25 cellular contexts compared by ENCODE assay signal in genomic region chr10:73119952-73120351, GRCh38. TPM values are rescaled to one million over a fixed set of nuclear protein-coding genes. Genes with fewer than 3 reads are reported as not detected.
DNase-seq lines count a peak whose midpoint lies in the region; ATAC-seq, FAIRE-seq and TF ChIP-seq lines count a peak whose summit lies in the region.
"Had no signal": no experiment of that assay in that cellular context is flagged by ENCODE, and none has a peak within 500 bp of the region (broad histone marks: within the 10 kb centered on the region; RNA-seq: fewer than 3 reads in every experiment).

No MANE protein-coding gene starts in this region.

- BruUV-seq in PC-3 (replicated peaks; lab: Mats Ljungman, UMichigan) = TSS peak; percentile 1
- BruUV-seq in HepG2 (replicated peaks; lab: Mats Ljungman, UMichigan) = no TSS peak

- H3K9me3 Mint-ChIP-seq in stimulated activated effector memory CD8-positive, alpha-beta T cell treated with anti-CD3 and anti-CD28 coated beads, Interleukin-12 subunit alpha, Interleukin-12 subunit beta, amount 100 ng/mL, for 72 hours = no peaks in the 10 kb centered on the region
- no peaks in the 10 kb centered on the region for H3K9me3 Mint-ChIP-seq in naive thymus-derived CD4-positive, alpha-beta T cell
- H3K9me3 Mint-ChIP-seq: CD14-positive monocyte had no signal

- peak overlapping the region; percentile 11 for H3K27ac Mint-ChIP-seq in stimulated activated effector memory CD8-positive, alpha-beta T cell treated with anti-CD3 and anti-CD28 coated beads, Interleukin-12 subunit alpha, Interleukin-12 subunit beta, amount 100 ng/mL, for 72 hours
- H3K27ac Mint-ChIP-seq in naive thymus-derived CD4-positive, alpha-beta T cell = no peak overlapping the region
- H3K27ac Mint-ChIP-seq: B cell had no signal

- H3K4me1 ChIP-seq in BLaER1 (peaks cover 52% of the 10 kb centered on the region), PC-3 (ENCODE audit: insufficient read depth, low read length) (peaks cover 49% of the 10 kb centered on the region), HepG2 (ENCODE audit: insufficient read depth, low read length) (peaks cover 52% of the 10 kb centered on the region), small intestine (ENCODE audit: control insufficient read depth in 2 of 2, insufficient read depth in 1 of 2, low read depth in 1 of 2, low read length in 1 of 2) (no peaks in the 10 kb centered on the region)
- H3K4me1 ChIP-seq in naive thymus-derived CD4-positive, alpha-beta T cell (ENCODE audit: control insufficient read depth in 2 of 2, insufficient read depth in 2 of 2, low read length in 2 of 2) = no peaks in the 10 kb centered on the region

- H3K27me3 ChIP-seq in BLaER1 (no peaks in the 10 kb centered on the region), PC-3 (ENCODE audit: low read length) (no peaks in the 10 kb centered on the region), HepG2 (ENCODE audit: control insufficient read depth in 1 of 2, insufficient read depth in 2 of 2, low read length in 2 of 2) (no peaks in the 10 kb centered on the region), small intestine (ENCODE audit: control insufficient read depth in 2 of 2, insufficient read depth in 2 of 2, low read length in 2 of 2) (no peaks in the 10 kb centered on the region)
- H3K27me3 ChIP-seq in naive thymus-derived CD4-positive, alpha-beta T cell (ENCODE audit: control insufficient read depth in 2 of 2, insufficient read depth in 2 of 2, low read length in 2 of 2) = no peaks in the 10 kb centered on the region

- H3K27ac ChIP-seq in BLaER1 (peak overlapping the region; percentile 86; the same call in 1 of the 2 replicates), PC-3 (ENCODE audit: low read length) (0 out of 2 replicates have a peak overlapping the region, but pooled peaks have one; percentile 0), HepG2 (ENCODE audit: extremely low read length, insufficient read depth, low read length) (peak overlapping the region; percentile 31), small intestine (ENCODE audit: low read depth in 1 of 2, low read length in 1 of 2) (no peak overlapping the region)
- no peak overlapping the region for H3K27ac ChIP-seq in naive thymus-derived CD4-positive, alpha-beta T cell (ENCODE audit: low read depth, low read length)
- H3K27ac ChIP-seq: RWPE1 had no signal

- H3K9ac ChIP-seq in BLaER1 = no peak overlapping the region
- no peak overlapping the region for H3K9ac ChIP-seq in PC-3 (ENCODE audit: low read length)
- H3K9ac ChIP-seq in HepG2 (ENCODE audit: insufficient read depth, low read depth, low read length) = no peak overlapping the region

- H2AFZ ChIP-seq in PC-3 (ENCODE audit: low read length) = no peak overlapping the region
- no peak overlapping the region for H2AFZ ChIP-seq in HepG2 (ENCODE audit: low read length)

- TF ChIP-seq EP300 in HepG2 (IDR thresholded peaks at IDR 0.05; ENCODE audit: low read depth in 2 of 2, low read length in 2 of 2) (no peak), HepG2 (CRISPR knock-in tag; IDR thresholded peaks at IDR 0.05; ENCODE audit: borderline replicate concordance) (no peak)

- CTCF ChIA-PET in PC-3 (lab: Charles Lee) = no interaction called here
- CTCF ChIA-PET in HepG2 (lab: Yijun Ruan, JAX; ENCODE audit: low intra/inter-chr PET ratio, low total read pairs) = no interaction called here
- CTCF ChIA-PET in naive thymus-derived CD4-positive, alpha-beta T cell (lab: Charles Lee) = no interaction called here

- ATAC-seq in PC-3 = no peak
- peak; percentile 75 for ATAC-seq in HepG2
- ATAC-seq in stimulated activated effector memory CD8-positive, alpha-beta T cell treated with anti-CD3 and anti-CD28 coated beads, Interleukin-12 subunit alpha, Interleukin-12 subunit beta, amount 100 ng/mL, for 72 hours = no peak
- no peak for ATAC-seq in naive thymus-derived CD4-positive, alpha-beta T cell
- ATAC-seq: HCT116, Panc1 had no signal

- H3K36me3 Mint-ChIP-seq in stimulated activated effector memory CD8-positive, alpha-beta T cell treated with anti-CD3 and anti-CD28 coated beads, Interleukin-12 subunit alpha, Interleukin-12 subunit beta, amount 100 ng/mL, for 72 hours = peaks cover 24% of the 10 kb centered on the region
- peaks cover 0 to 16% (median 3%) of the 10 kb centered on the region in 5 donors for H3K36me3 Mint-ChIP-seq in naive thymus-derived CD4-positive, alpha-beta T cell

- no peak for TF ChIP-seq CTCF in PC-3 (conservative IDR thresholded peaks at IDR 0.05; ENCODE audit: low read depth, low read length)
- TF ChIP-seq CTCF in HepG2 (CRISPR knock-in tag; IDR thresholded peaks at IDR 0.05) = no peak

- FAIRE-seq in HepG2 (lab: Jason Lieb, UNC) (no peak), small intestine (lab: Jason Lieb, UNC) (no peak)
- FAIRE-seq: GM12892 had no signal

- no peaks in the 10 kb centered on the region for H3K9me2 ChIP-seq in PC-3 (replicated peaks; ENCODE audit: low read length)

- no peaks in the 10 kb centered on the region for H3K4me1 Mint-ChIP-seq in stimulated activated effector memory CD8-positive, alpha-beta T cell treated with anti-CD3 and anti-CD28 coated beads, Interleukin-12 subunit alpha, Interleukin-12 subunit beta, amount 100 ng/mL, for 72 hours
- H3K4me1 Mint-ChIP-seq in naive thymus-derived CD4-positive, alpha-beta T cell = peaks cover 0 to 5% (median 0%) of the 10 kb centered on the region in 7 donors
- H3K4me1 Mint-ChIP-seq: CD14-positive monocyte had no signal

- POLR2A ChIA-PET in PC-3 (lab: Charles Lee; ENCODE audit: unreplicated experiment) (no interaction called here), HepG2 (lab: Yijun Ruan, JAX) (interaction anchor here (0.6 to 2.5 kb wide), 2 partner anchors 12 to 24 kb away, joined by 3 to 12 read pairs; partner anchors contain the start of gene P4HA1)
- POLR2A ChIA-PET in naive thymus-derived CD4-positive, alpha-beta T cell (lab: Charles Lee) = interaction anchor here (1.4 kb wide), 1 partner anchor 10 kb away, joined by 9 read pairs; the partner anchor contains the start of gene NUDT13

- no peak for TF ChIP-seq RAD21 in HepG2 (CRISPR knock-in tag; IDR thresholded peaks at IDR 0.05)

- DNase-seq in PC-3 = no peak
- DNase-seq in HepG2 (ENCODE audit: low spot score) = no peak
- no peak for DNase-seq in stimulated activated effector memory CD8-positive, alpha-beta T cell treated with anti-CD3 and anti-CD28 coated beads, Interleukin-12 subunit alpha, Interleukin-12 subunit beta, amount 100 ng/mL, for 72 hours (ENCODE audit: low spot score in 2 of 2)
- no peak for DNase-seq in naive thymus-derived CD4-positive, alpha-beta T cell
- no peak for DNase-seq in NCI-H1694 (lab: John Stamatoyannopoulos, UW)
- no peak for DNase-seq in small intestine
- DNase-seq: Calu3, DMS79 treated with DMSO at 0.1 percent for 48 hours, GF-D8, Karpas-422, NCI-H1092 treated with DMSO at 0.1 percent for 48 hours, NCI-H1436 treated with DMSO at 0.1 percent for 48 hours, NCI-H1930, NCI-H2107, NCI-H446, NCI-H524 treated with DMSO at 0.1 percent for 48 hours, NCI-H774, SHP77 had no signal

- H3K4me3 Mint-ChIP-seq in stimulated activated effector memory CD8-positive, alpha-beta T cell treated with anti-CD3 and anti-CD28 coated beads, Interleukin-12 subunit alpha, Interleukin-12 subunit beta, amount 100 ng/mL, for 72 hours = no peak overlapping the region
- H3K4me3 Mint-ChIP-seq in naive thymus-derived CD4-positive, alpha-beta T cell = no peak overlapping the region
- H3K4me3 Mint-ChIP-seq: B cell, CD14-positive monocyte had no signal

- intact Hi-C loops in PC-3 (cut with micrococcal nuclease) (no loop called here), HepG2 (cut with micrococcal nuclease; ENCODE audit: unreplicated experiment) (no loop called here)
- intact Hi-C loops in naive thymus-derived CD4-positive, alpha-beta T cell (cut with micrococcal nuclease) = no loop called here

- in situ Hi-C loops in HepG2 (cut with HindIII; ENCODE audit: extremely low pct_ligation_motif_present, low pct_unique_long_range_greater_than_20kb) = no loop called here

- 0 out of 2 replicates have a peak overlapping the region, but pooled peaks have one; percentile 87 for H3K4me2 ChIP-seq in BLaER1
- H3K4me2 ChIP-seq in PC-3 (ENCODE audit: low read length) = no peak overlapping the region
- no peak overlapping the region for H3K4me2 ChIP-seq in HepG2 (ENCODE audit: low read depth, low read length)

- 20% methylated on average over 3 of the region's 4 CpGs for WGBS in HepG2 (ENCODE audit: low lambda C conversion rate)
- WGBS in small intestine, 3 donors = 89 to 95% (median 95%) methylated on average over 4 of the region's 4 CpGs

- peaks cover 6% of the 10 kb centered on the region for H3F3A ChIP-seq in PC-3 (ENCODE audit: low read length, unreplicated experiment)

- TF ChIP-seq POLR2A in HepG2 (IDR thresholded peaks at IDR 0.05; ENCODE audit: insufficient read depth in 1 of 2, low read depth in 2 of 2, low read length in 2 of 2) = no peak

- no peaks in the 10 kb centered on the region for H3K9me3 ChIP-seq in BLaER1
- no peaks in the 10 kb centered on the region for H3K9me3 ChIP-seq in PC-3 (ENCODE audit: low read length)
- no peaks in the 10 kb centered on the region for H3K9me3 ChIP-seq in HepG2 (ENCODE audit: low read length)
- no peaks in the 10 kb centered on the region for H3K9me3 ChIP-seq in naive thymus-derived CD4-positive, alpha-beta T cell (ENCODE audit: control insufficient read depth in 2 of 3, low read length in 3 of 3)
- no peaks in the 10 kb centered on the region for H3K9me3 ChIP-seq in small intestine (ENCODE audit: control insufficient read depth, low read depth)

- H3K4me3 ChIP-seq in BLaER1 = no peak overlapping the region
- H3K4me3 ChIP-seq in PC-3 (ENCODE audit: low read length) = no peak overlapping the region
- H3K4me3 ChIP-seq in HepG2 (replicated peaks in 1 of 3; ENCODE audit: insufficient read depth in 1 of 3, low read depth in 2 of 3, low read length in 3 of 3) = no peak overlapping the region
- H3K4me3 ChIP-seq in naive thymus-derived CD4-positive, alpha-beta T cell (ENCODE audit: low read length) = no peak overlapping the region
- H3K4me3 ChIP-seq in small intestine (ENCODE audit: low read depth in 1 of 2, low read length in 2 of 2) = no peak overlapping the region

- no peaks in the 10 kb centered on the region for H3K27me3 Mint-ChIP-seq in naive thymus-derived CD4-positive, alpha-beta T cell
- H3K27me3 Mint-ChIP-seq: B cell had no signal

- no peaks in the 10 kb centered on the region for H4K20me1 ChIP-seq in BLaER1
- no peaks in the 10 kb centered on the region for H4K20me1 ChIP-seq in PC-3 (ENCODE audit: low read length)
- no peaks in the 10 kb centered on the region for H4K20me1 ChIP-seq in HepG2 (ENCODE audit: insufficient read depth, low read length)

- H3K36me3 ChIP-seq in BLaER1 (peaks cover 45% of the 10 kb centered on the region), PC-3 (ENCODE audit: low read depth, low read length) (peaks cover 10% of the 10 kb centered on the region; the same call in 1 of the 2 replicates), HepG2 (replicated peaks in 1 of 2; ENCODE audit: control insufficient read depth in 1 of 2, insufficient read depth in 2 of 2, low read length in 2 of 2) (peaks cover 3 to 10% of the 10 kb centered on the region in 2 experiments), small intestine (ENCODE audit: control insufficient read depth in 2 of 2, insufficient read depth in 2 of 2, low read length in 2 of 2) (peaks cover 2 to 5% of the 10 kb centered on the region in 2 donors)
- H3K36me3 ChIP-seq in naive thymus-derived CD4-positive, alpha-beta T cell (ENCODE audit: control insufficient read depth in 2 of 3, insufficient read depth in 3 of 3, low read length in 3 of 3) = peaks cover 0 to 10% (median 0%) of the 10 kb centered on the region in 3 experiments

- H3K79me2 ChIP-seq in PC-3 (ENCODE audit: low read length) = no peaks in the 10 kb centered on the region
- no peaks in the 10 kb centered on the region for H3K79me2 ChIP-seq in HepG2 (ENCODE audit: insufficient read depth, low read length)

RNA-seq across cellular contexts. Expression of gene NUDT13, which starts 9.7 kb away (rescaled TPM):
- 1.1 and 1.8 TPM in 2 replicates for total RNA-seq in PC-3 (2014; rRNA removed)
- 2.5 and 4.2 TPM in 2 replicates for total RNA-seq in HepG2 (2016; rRNA removed; fragmentation: Illumina TruSeq; extraction: Trizol)
- 0.62 and 0.71 TPM in 2 replicates for total RNA-seq in HepG2 (2016; cell fraction: cytosol; rRNA removed; fragmentation: Illumina TruSeq; extraction: Trizol; ENCODE audit: low read depth)
- total RNA-seq in HepG2 (2016; cell fraction: insoluble cytoplasmic fraction; rRNA removed; fragmentation: Illumina TruSeq; extraction: Trizol) = 2.6 and 3.4 TPM in 2 replicates
- 1.4 and 1.7 TPM in 2 replicates for total RNA-seq in HepG2 (2016; cell fraction: membrane; rRNA removed; fragmentation: Illumina TruSeq; extraction: Trizol)
- total RNA-seq in HepG2 (2016; cell fraction: nucleus; rRNA removed; fragmentation: Illumina TruSeq; extraction: Trizol) = 4.1 and 5.2 TPM in 2 replicates
- polyA plus RNA-seq in HepG2 (2011; rRNA removed) = 5.0 and 6.5 TPM in 2 replicates
- 2.8 and 3.1 TPM in 2 replicates for polyA plus RNA-seq in HepG2 (2011; cell fraction: cytosol; rRNA removed)
- 8.1 and 8.8 TPM in 2 replicates for polyA plus RNA-seq in HepG2 (2011; cell fraction: nucleus; rRNA removed)
- polyA plus RNA-seq in HepG2 (2012) = 3.6 and 5.2 TPM in 2 replicates
- polyA plus RNA-seq in HepG2 (2016; cell fraction: cytosol; fragmentation: Illumina TruSeq; extraction: Trizol; ENCODE audit: low read depth) = 0.85 and 1.0 TPM in 2 replicates
- polyA plus RNA-seq in HepG2 (2016; cell fraction: insoluble cytoplasmic fraction; fragmentation: Illumina TruSeq; extraction: Trizol; ENCODE audit: low read depth) = 3.0 and 4.1 TPM in 2 replicates
- polyA plus RNA-seq in HepG2 (2016; cell fraction: membrane; fragmentation: Illumina TruSeq; extraction: Trizol; ENCODE audit: low read depth) = 1.5 and 1.7 TPM in 2 replicates
- polyA plus RNA-seq in HepG2 (2016; cell fraction: nucleus; fragmentation: Illumina TruSeq; extraction: Trizol; ENCODE audit: insufficient read depth, low read depth) = 8.3 and 9.2 TPM in 2 replicates
- 1.9 and 2.1 TPM in 2 replicates for polyA minus RNA-seq in HepG2 (2011; rRNA and poly(A)+ RNA removed; ENCODE audit: low replicate concordance)
- polyA minus RNA-seq in HepG2 (2011; cell fraction: cytosol; rRNA and poly(A)+ RNA removed) = 1.4 and 1.5 TPM in 2 replicates
- polyA minus RNA-seq in HepG2 (2011; cell fraction: nucleus; rRNA and poly(A)+ RNA removed) = 4.6 and 4.8 TPM in 2 replicates
- total RNA-seq in naive thymus-derived CD4-positive, alpha-beta T cell = 1 to 10 TPM; 1.2 to 3.5 (median 1.5) TPM
- 1 to 10 TPM; 1.3 to 1.5 TPM for polyA plus RNA-seq in naive thymus-derived CD4-positive, alpha-beta T cell
- 1 to 10 TPM; 1.9 to 2.4 (median 2.0) TPM for polyA plus RNA-seq in small intestine

RNA-seq across cellular contexts. Expression of gene P4HA1, which starts 23.3 kb away (rescaled TPM):
- total RNA-seq in PC-3 (2014; rRNA removed) = 164 and 181 TPM in 2 replicates
- 39.0 and 63.1 TPM in 2 replicates for total RNA-seq in HepG2 (2016; rRNA removed; fragmentation: Illumina TruSeq; extraction: Trizol)
- 11.3 TPM in 2 replicates for total RNA-seq in HepG2 (2016; cell fraction: cytosol; rRNA removed; fragmentation: Illumina TruSeq; extraction: Trizol; ENCODE audit: low read depth)
- total RNA-seq in HepG2 (2016; cell fraction: insoluble cytoplasmic fraction; rRNA removed; fragmentation: Illumina TruSeq; extraction: Trizol) = 39.0 and 64.4 TPM in 2 replicates
- total RNA-seq in HepG2 (2016; cell fraction: membrane; rRNA removed; fragmentation: Illumina TruSeq; extraction: Trizol) = 21.6 and 25.4 TPM in 2 replicates
- 64.0 and 71.0 TPM in 2 replicates for total RNA-seq in HepG2 (2016; cell fraction: nucleus; rRNA removed; fragmentation: Illumina TruSeq; extraction: Trizol)
- polyA plus RNA-seq in HepG2 (2011; rRNA removed) = 137 and 196 TPM in 2 replicates
- polyA plus RNA-seq in HepG2 (2011; cell fraction: cytosol; rRNA removed) = 76.6 and 126 TPM in 2 replicates
- 43.9 and 52.6 TPM in 2 replicates for polyA plus RNA-seq in HepG2 (2011; cell fraction: nucleus; rRNA removed)
- 219 and 241 TPM in 2 replicates for polyA plus RNA-seq in HepG2 (2012)
- polyA plus RNA-seq in HepG2 (2016; cell fraction: cytosol; fragmentation: Illumina TruSeq; extraction: Trizol; ENCODE audit: low read depth) = 5.6 and 5.7 TPM in 2 replicates
- polyA plus RNA-seq in HepG2 (2016; cell fraction: insoluble cytoplasmic fraction; fragmentation: Illumina TruSeq; extraction: Trizol; ENCODE audit: low read depth) = 28.0 TPM in 2 replicates
- 11.2 and 11.8 TPM in 2 replicates for polyA plus RNA-seq in HepG2 (2016; cell fraction: membrane; fragmentation: Illumina TruSeq; extraction: Trizol; ENCODE audit: low read depth)
- polyA plus RNA-seq in HepG2 (2016; cell fraction: nucleus; fragmentation: Illumina TruSeq; extraction: Trizol; ENCODE audit: insufficient read depth, low read depth) = 59.1 and 61.8 TPM in 2 replicates
- polyA minus RNA-seq in HepG2 (2011; rRNA and poly(A)+ RNA removed; ENCODE audit: low replicate concordance) = 7.7 and 38.5 TPM in 2 replicates
- polyA minus RNA-seq in HepG2 (2011; cell fraction: cytosol; rRNA and poly(A)+ RNA removed) = 92.9 and 99.9 TPM in 2 replicates
- 169 and 183 TPM in 2 replicates for polyA minus RNA-seq in HepG2 (2011; cell fraction: nucleus; rRNA and poly(A)+ RNA removed)
- 10 to 100 TPM; 10.5 to 74.7 (median 14.7) TPM for total RNA-seq in naive thymus-derived CD4-positive, alpha-beta T cell
- polyA plus RNA-seq in naive thymus-derived CD4-positive, alpha-beta T cell = 10 to 100 TPM; 13.4 to 16.8 TPM
- 10 to 100 TPM in 1 of 3 donors, 1 to 10 TPM in 2; 2.7 to 10.6 (median 3.0) TPM for polyA plus RNA-seq in small intestine

RNA-seq across cellular contexts. Expression of gene ECD, which starts 47.9 kb away (rescaled TPM):
- total RNA-seq in PC-3 (2014; rRNA removed) (103 and 108 TPM in 2 replicates), HepG2 (2016; rRNA removed; fragmentation: Illumina TruSeq; extraction: Trizol) (27.6 and 41.8 TPM in 2 replicates)
- 3.5 and 4.7 TPM in 2 replicates for total RNA-seq in HepG2 (2016; cell fraction: cytosol; rRNA removed; fragmentation: Illumina TruSeq; extraction: Trizol; ENCODE audit: low read depth)
- total RNA-seq in HepG2 (2016; cell fraction: insoluble cytoplasmic fraction; rRNA removed; fragmentation: Illumina TruSeq; extraction: Trizol) = 26.8 and 41.9 TPM in 2 replicates
- total RNA-seq in HepG2 (2016; cell fraction: membrane; rRNA removed; fragmentation: Illumina TruSeq; extraction: Trizol) = 6.3 and 7.0 TPM in 2 replicates
- 25.6 and 27.8 TPM in 2 replicates for total RNA-seq in HepG2 (2016; cell fraction: nucleus; rRNA removed; fragmentation: Illumina TruSeq; extraction: Trizol)
- polyA plus RNA-seq in HepG2 (2011; rRNA removed) (17.4 and 21.5 TPM in 2 replicates), small intestine (10 to 100 TPM in 1 of 3 donors, 1 to 10 TPM in 2; 7.4 to 10.5 (median 8.4) TPM)
- 12.4 and 14.5 TPM in 2 replicates for polyA plus RNA-seq in HepG2 (2011; cell fraction: cytosol; rRNA removed)
- 12.0 and 12.2 TPM in 2 replicates for polyA plus RNA-seq in HepG2 (2011; cell fraction: nucleus; rRNA removed)
- polyA plus RNA-seq in HepG2 (2012) = 13.6 and 15.8 TPM in 2 replicates
- 2.1 and 2.2 TPM in 2 replicates for polyA plus RNA-seq in HepG2 (2016; cell fraction: cytosol; fragmentation: Illumina TruSeq; extraction: Trizol; ENCODE audit: low read depth)
- polyA plus RNA-seq in HepG2 (2016; cell fraction: insoluble cytoplasmic fraction; fragmentation: Illumina TruSeq; extraction: Trizol; ENCODE audit: low read depth) = 39.7 and 42.6 TPM in 2 replicates
- polyA plus RNA-seq in HepG2 (2016; cell fraction: membrane; fragmentation: Illumina TruSeq; extraction: Trizol; ENCODE audit: low read depth) = 3.0 and 3.6 TPM in 2 replicates
- 23.4 and 24.6 TPM in 2 replicates for polyA plus RNA-seq in HepG2 (2016; cell fraction: nucleus; fragmentation: Illumina TruSeq; extraction: Trizol; ENCODE audit: insufficient read depth, low read depth)
- 23.9 and 37.6 TPM in 2 replicates for polyA minus RNA-seq in HepG2 (2011; rRNA and poly(A)+ RNA removed; ENCODE audit: low replicate concordance)
- 14.0 and 18.4 TPM in 2 replicates for polyA minus RNA-seq in HepG2 (2011; cell fraction: cytosol; rRNA and poly(A)+ RNA removed)
- polyA minus RNA-seq in HepG2 (2011; cell fraction: nucleus; rRNA and poly(A)+ RNA removed) = 41.2 and 47.6 TPM in 2 replicates
- total RNA-seq in naive thymus-derived CD4-positive, alpha-beta T cell = 10 to 100 TPM; 30.2 to 42.7 (median 33.1) TPM
- polyA plus RNA-seq in naive thymus-derived CD4-positive, alpha-beta T cell = 10 to 100 TPM; 31.9 to 33.1 TPM

RNA-seq across cellular contexts. Expression of gene FAM149B1, which starts 48.0 kb away (rescaled TPM):
- total RNA-seq in PC-3 (2014; rRNA removed) (34.3 and 39.1 TPM in 2 replicates), HepG2 (2016; rRNA removed; fragmentation: Illumina TruSeq; extraction: Trizol) (9.1 and 9.3 TPM in 2 replicates)
- 8.8 and 9.0 TPM in 2 replicates for total RNA-seq in HepG2 (2016; cell fraction: cytosol; rRNA removed; fragmentation: Illumina TruSeq; extraction: Trizol; ENCODE audit: low read depth)
- total RNA-seq in HepG2 (2016; cell fraction: insoluble cytoplasmic fraction; rRNA removed; fragmentation: Illumina TruSeq; extraction: Trizol) = 7.4 and 8.3 TPM in 2 replicates
- total RNA-seq in HepG2 (2016; cell fraction: membrane; rRNA removed; fragmentation: Illumina TruSeq; extraction: Trizol) = 14.6 and 16.2 TPM in 2 replicates
- total RNA-seq in HepG2 (2016; cell fraction: nucleus; rRNA removed; fragmentation: Illumina TruSeq; extraction: Trizol) = 5.7 and 8.2 TPM in 2 replicates
- polyA plus RNA-seq in HepG2 (2011; rRNA removed) (14.7 and 16.8 TPM in 2 replicates), small intestine (10 to 100 TPM; 13.2 to 19.9 (median 13.7) TPM)
- 11.4 and 15.6 TPM in 2 replicates for polyA plus RNA-seq in HepG2 (2011; cell fraction: cytosol; rRNA removed)
- 16.3 and 16.9 TPM in 2 replicates for polyA plus RNA-seq in HepG2 (2011; cell fraction: nucleus; rRNA removed)
- polyA plus RNA-seq in HepG2 (2012) = 8.6 and 10.6 TPM in 2 replicates
- polyA plus RNA-seq in HepG2 (2016; cell fraction: cytosol; fragmentation: Illumina TruSeq; extraction: Trizol; ENCODE audit: low read depth) = 9.0 and 10.7 TPM in 2 replicates
- 8.7 and 8.9 TPM in 2 replicates for polyA plus RNA-seq in HepG2 (2016; cell fraction: insoluble cytoplasmic fraction; fragmentation: Illumina TruSeq; extraction: Trizol; ENCODE audit: low read depth)
- 14.0 and 17.5 TPM in 2 replicates for polyA plus RNA-seq in HepG2 (2016; cell fraction: membrane; fragmentation: Illumina TruSeq; extraction: Trizol; ENCODE audit: low read depth)
- 12.3 and 15.2 TPM in 2 replicates for polyA plus RNA-seq in HepG2 (2016; cell fraction: nucleus; fragmentation: Illumina TruSeq; extraction: Trizol; ENCODE audit: insufficient read depth, low read depth)
- polyA minus RNA-seq in HepG2 (2011; rRNA and poly(A)+ RNA removed; ENCODE audit: low replicate concordance) = 10.6 and 13.2 TPM in 2 replicates
- polyA minus RNA-seq in HepG2 (2011; cell fraction: cytosol; rRNA and poly(A)+ RNA removed) = 6.1 and 10.5 TPM in 2 replicates
- 9.9 and 15.8 TPM in 2 replicates for polyA minus RNA-seq in HepG2 (2011; cell fraction: nucleus; rRNA and poly(A)+ RNA removed)
- 10 to 100 TPM; 13.7 to 21.0 (median 16.3) TPM for total RNA-seq in naive thymus-derived CD4-positive, alpha-beta T cell
- polyA plus RNA-seq in naive thymus-derived CD4-positive, alpha-beta T cell = 1 to 10 TPM; 4.6 to 5.1 TPM

Comparison
In these comparisons a context has a peak if more than half of its experiments do, and no peak if none do; other contexts are left out.
1. H3K27ac ChIP-seq: peak in BLaER1 (single experiment), PC-3 (single experiment) and HepG2 (single experiment); none in naive thymus-derived CD4-positive, alpha-beta T cell (single experiment) and small intestine (0 of 2).